ENCODE assay signal across 13 cellular contexts in the genomic region with DNA sequence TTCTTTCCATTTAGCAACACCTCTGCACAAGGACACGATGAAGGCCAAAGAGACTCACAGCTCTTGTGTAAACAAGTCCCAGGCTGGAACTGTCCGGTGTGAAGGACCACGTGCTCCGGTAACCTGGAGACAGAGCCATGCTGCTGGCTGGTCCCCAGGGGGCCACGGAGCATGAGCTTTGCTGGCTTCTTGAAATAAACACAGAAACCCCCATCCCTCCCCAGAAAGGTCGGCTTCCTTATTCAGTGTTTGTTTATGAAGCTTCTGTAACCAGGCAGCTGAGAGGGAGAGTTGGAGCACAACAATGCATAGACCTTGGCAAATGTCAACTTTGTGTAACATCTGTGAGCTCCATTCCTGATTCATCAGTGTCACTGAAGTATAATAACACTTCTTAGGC.
DNase-seq lines count a peak whose midpoint lies in the region; ATAC-seq and TF ChIP-seq lines count a peak whose summit lies in the region.
"Had no signal": no experiment of that assay in that cellular context is flagged by ENCODE, and none has a peak within 500 bp of the region (broad histone marks: within the 10 kb centered on the region; RNA-seq: fewer than 3 reads in every experiment).

No MANE protein-coding gene starts in this region.

- H3K4me3 ChIP-seq in OCI-LY1 (ENCODE audit: low read depth, low read length, poor library complexity, severe bottlenecking) (no peak overlapping the region), gastrocnemius medialis (no peak overlapping the region)
- H3K4me3 ChIP-seq: ovary, testis had no signal

- TF ChIP-seq CTCF in OCI-LY1 (IDR thresholded peaks at IDR 0.05; ENCODE audit: low read length) (no peak), gastrocnemius medialis (IDR thresholded peaks at IDR 0.05 in 4 of 5, conservative IDR thresholded peaks at IDR 0.05 in 1 of 5) (no peak)

- DNase-seq in NCI-H2029 (lab: John Stamatoyannopoulos, UW), result peak; percentile 22
- DNase-seq in NCI-H2029 treated with DMSO at 0.1 percent for 48 hours (lab: John Stamatoyannopoulos, UW), result no peak
- peak; percentile 39 for DNase-seq in left cardiac atrium
- peak; percentile 13 to 41 for DNase-seq in gastrocnemius medialis
- DNase-seq in hepatic stellate cell (ENCODE audit: low spot score), result no peak
- no peak for DNase-seq in activated T-cell treated with anti-CD3 and anti-CD28 coated beads, Interleukin-2, amount 50 U/mL, for 1 hour
- DNase-seq: activated T-cell treated with anti-CD3 and anti-CD28 coated beads, Interleukin-2, amount 50 U/mL, for 24 hours; HCEC 1CT; NCI-H524 treated with DMSO at 0.1 percent for 48 hours; ovary; testis had no signal

- H3K27me3 ChIP-seq in OCI-LY1 (ENCODE audit: insufficient read depth, low read length) (no peaks in the 10 kb centered on the region), gastrocnemius medialis (no peaks in the 10 kb centered on the region)
- H3K27me3 ChIP-seq: ovary, testis had no signal

- intact Hi-C loops in left cardiac atrium (cut with DNase I), result no loop called here
- intact Hi-C loops in gastrocnemius medialis (cut with DNase I; ENCODE audit: low total_unique reads), result loop anchor here (10.0 kb wide), 1 partner anchor 131 kb away; no protein-coding TSS in a partner anchor

- no peak overlapping the region for H2AFZ ChIP-seq in OCI-LY1 (ENCODE audit: low read length)

- H3K27ac ChIP-seq in OCI-LY1 (ENCODE audit: low read depth, low read length, poor library complexity, severe bottlenecking) (peak overlapping the region; percentile 78), gastrocnemius medialis (peak overlapping the region in 1 of 4 donors; percentile 10)
- H3K27ac ChIP-seq: ovary, testis had no signal

- no peaks in the 10 kb centered on the region for H3F3A ChIP-seq in OCI-LY1 (ENCODE audit: insufficient read depth, low read length)

- no peaks in the 10 kb centered on the region for H3K9me2 ChIP-seq in OCI-LY1 (ENCODE audit: low read depth, low read length)

- TF ChIP-seq POLR2A in gastrocnemius medialis (IDR thresholded peaks at IDR 0.05), result no peak

- H3K36me3 ChIP-seq in OCI-LY1 (ENCODE audit: insufficient read depth, low read length) (peaks cover 42% of the 10 kb centered on the region), gastrocnemius medialis (no peaks in the 10 kb centered on the region)
- H3K36me3 ChIP-seq: ovary had no signal

- in situ Hi-C loops in gastrocnemius medialis (cut with MboI; ENCODE audit: low sequenced_read_pairs in 4 of 4), result no loop called here

- no peaks in the 10 kb centered on the region for H4K20me1 ChIP-seq in OCI-LY1 (ENCODE audit: insufficient read depth, low read length)

- peak; percentile 27 to 47 for ATAC-seq in left cardiac atrium
- ATAC-seq in gastrocnemius medialis, result peak; percentile 74 to 95
- ATAC-seq in GM18907 (IDR thresholded peaks at IDR 0.05; ENCODE audit: unreplicated experiment), result no peak

- H3K9me3 ChIP-seq in OCI-LY1 (ENCODE audit: low read length) (no peaks in the 10 kb centered on the region), gastrocnemius medialis (no peaks in the 10 kb centered on the region)
- H3K9me3 ChIP-seq: ovary, testis had no signal

- no peak overlapping the region for H3K9ac ChIP-seq in OCI-LY1 (ENCODE audit: low read length)

- peak overlapping the region; percentile 26; the same call in 1 of the 2 replicates for H3K4me2 ChIP-seq in OCI-LY1 (ENCODE audit: low read length)

- H3K4me1 ChIP-seq in OCI-LY1 (ENCODE audit: insufficient read depth, low read length, severe bottlenecking) (peaks cover 28% of the 10 kb centered on the region), gastrocnemius medialis (peaks cover 0 to 3% of the 10 kb centered on the region in 2 donors)
- H3K4me1 ChIP-seq: testis had no signal

- H3K79me2 ChIP-seq in OCI-LY1 (ENCODE audit: insufficient read depth, low read length), result no peaks in the 10 kb centered on the region

Comparison
In these comparisons a context has a peak if more than half of its experiments do, and no peak if none do; other contexts are left out.
1. DNase-seq: peak in NCI-H2029 (single experiment), left cardiac atrium (single experiment) and gastrocnemius medialis (2 of 2); none in NCI-H2029 treated with DMSO at 0.1 percent for 48 hours (single experiment), hepatic stellate cell (single experiment) and activated T-cell treated with anti-CD3 and anti-CD28 coated beads, Interleukin-2, amount 50 U/mL, for 1 hour (single experiment).